1 cellular context compared by ENCODE assay signal in the genomic region with DNA sequence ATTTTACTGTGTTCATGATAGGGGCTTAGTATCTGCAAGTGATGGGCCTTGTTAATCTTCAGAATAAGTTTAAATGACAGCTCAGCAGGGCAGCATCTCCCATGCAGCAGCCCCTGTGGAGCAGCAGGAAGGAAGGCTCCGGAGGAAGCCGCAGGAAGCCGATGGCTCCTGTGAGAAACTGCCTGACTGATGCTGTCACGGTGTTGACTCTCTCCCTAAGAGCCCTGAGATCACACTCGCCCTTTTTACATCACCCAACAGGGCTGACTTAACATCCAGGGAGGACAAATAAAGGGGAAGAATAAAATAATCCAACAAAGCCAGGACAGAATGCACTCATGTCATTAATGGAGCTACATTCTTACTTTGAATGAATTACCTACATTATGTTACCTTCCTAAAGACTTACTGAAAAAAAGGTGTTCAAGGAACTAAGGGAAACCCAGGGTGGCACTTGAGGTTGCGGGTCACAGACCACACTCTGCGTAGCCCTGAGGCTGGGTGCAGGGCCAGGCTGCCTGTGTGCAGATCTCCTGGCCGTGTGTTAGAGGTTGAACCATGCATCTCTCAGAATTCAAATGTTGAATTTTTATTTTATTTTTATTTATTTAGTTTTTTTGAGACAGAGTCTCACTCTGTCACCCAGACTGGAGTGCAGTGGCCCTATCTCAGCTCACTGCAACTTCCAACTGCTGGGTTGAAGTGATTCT.
TF ChIP-seq lines count a peak whose summit lies in the region.

No MANE protein-coding gene starts in this region.

TF ChIP-seq in WTC11, 78 proteins besides CTCF, POLR2A, EP300 and RAD21 (continued from another document):
- TF ChIP-seq FOXP4 (CRISPR knock-in tag; IDR thresholded peaks at IDR 0.05) (0 out of 2 replicates have a peak, but pooled peaks have one; percentile 30), ZBTB21 (CRISPR knock-in tag; IDR thresholded peaks at IDR 0.05; ENCODE audit: borderline replicate concordance) (peak; percentile 92), FOXK1 (CRISPR knock-in tag; IDR thresholded peaks at IDR 0.05) (0 out of 2 replicates have a peak, but pooled peaks have one; percentile 20), ZNF423 (CRISPR knock-in tag; IDR thresholded peaks at IDR 0.05) (peak; percentile 96), CREM (CRISPR knock-in tag; IDR thresholded peaks at IDR 0.05) (0 out of 2 replicates have a peak, but pooled peaks have one; percentile 44)
